25 cellular contexts compared by ENCODE assay signal in the genomic region with DNA sequence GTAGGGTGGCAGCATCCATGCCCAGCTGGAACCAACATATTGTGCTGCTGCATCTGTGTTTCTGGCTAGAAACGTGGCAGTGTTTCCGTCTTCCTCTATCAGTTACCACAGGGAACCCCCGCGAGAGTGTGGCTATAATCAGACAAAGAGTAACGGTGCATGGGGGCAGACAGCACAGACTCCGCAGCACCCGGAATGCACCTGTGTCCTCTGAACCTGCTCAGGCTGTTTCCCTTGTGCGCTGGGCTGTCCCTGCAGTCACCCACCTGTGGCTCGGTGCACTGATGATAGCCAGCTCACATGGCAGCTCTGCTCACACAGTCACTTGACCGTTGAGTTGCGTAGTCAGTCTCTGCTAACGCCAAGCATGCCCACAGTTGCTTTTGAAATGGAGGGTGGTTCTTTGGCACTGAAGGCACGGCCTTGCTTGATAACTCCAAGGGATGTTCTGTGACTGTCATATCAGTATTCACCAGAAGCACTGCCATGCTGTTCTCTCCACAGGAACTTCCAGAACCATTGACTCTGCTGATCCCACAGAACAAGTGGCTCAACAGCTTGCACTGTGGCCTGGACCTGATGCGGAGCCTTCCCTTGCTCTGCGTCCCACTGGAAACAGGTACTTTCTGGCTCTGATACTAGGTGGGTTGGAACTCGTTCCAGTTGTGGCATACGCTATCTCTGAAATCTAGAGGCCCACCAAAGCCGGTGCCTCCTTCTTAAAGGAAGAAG. TPM values are rescaled to one million over a fixed set of nuclear protein-coding genes. Genes with fewer than 3 reads are reported as not detected.
DNase-seq lines count a peak whose midpoint lies in the region; ATAC-seq, FAIRE-seq and TF ChIP-seq lines count a peak whose summit lies in the region.
"Had no signal": no experiment of that assay in that cellular context is flagged by ENCODE, and none has a peak within 500 bp of the region (broad histone marks: within the 10 kb centered on the region; RNA-seq: fewer than 3 reads in every experiment).

No MANE protein-coding gene starts in this region.

- peaks cover 8% of the 10 kb centered on the region for H3K9me3 ChIP-seq in astrocyte (ENCODE audit: insufficient read depth, low read depth, low read length)
- H3K9me3 ChIP-seq: A549, adrenal gland, upper lobe of right lung had no signal

- H3K27ac ChIP-seq in GM23338 (ENCODE audit: low read depth) (no peak overlapping the region), astrocyte (ENCODE audit: low read depth, low read length) (no peak overlapping the region)
- H3K27ac ChIP-seq: adrenal gland, C4-2B, GM23248, upper lobe of right lung had no signal

- no peaks in the 10 kb centered on the region for H3K4me1 ChIP-seq in GM23338 (ENCODE audit: insufficient read depth)
- H3K4me1 ChIP-seq in astrocyte (ENCODE audit: insufficient read depth, low read length), result no peaks in the 10 kb centered on the region
- H3K4me1 ChIP-seq: A549, adrenal gland, upper lobe of right lung had no signal

- no peaks in the 10 kb centered on the region for H3K36me3 ChIP-seq in GM23338 (ENCODE audit: insufficient read depth)
- H3K36me3 ChIP-seq in astrocyte (ENCODE audit: insufficient read depth, low read length), result no peaks in the 10 kb centered on the region
- H3K36me3 ChIP-seq: adrenal gland, upper lobe of right lung had no signal

- DNase-seq in activated CD8-positive, alpha-beta memory T cell treated with anti-CD3 and anti-CD28 coated beads, Interleukin-2, amount 10 ng/mL, durations not matched to agents 7 days and 5 days, result no peak
- no peak for DNase-seq in activated CD8-positive, alpha-beta memory T cell treated with anti-CD3 and anti-CD28 coated beads for 24 hours
- DNase-seq in GM23338 (ENCODE audit: low spot score) (no peak), astrocyte (ENCODE audit: low read depth) (no peak), osteocyte (ENCODE audit: extremely low spot score, unreplicated experiment) (peak; percentile 71), NCI-H2081 (lab: John Stamatoyannopoulos, UW) (no peak), natural killer cell (no peak)
- DNase-seq: adrenal gland; DMS53; foreskin fibroblast; GM23248; kidney; NCI-H524 treated with DMSO at 0.1 percent for 48 hours; stimulated activated CD4-positive, alpha-beta T cell treated with anti-CD3 and anti-CD28 coated beads, Interleukin-1b, Interleukin-23, amount 100 ng/mL, for 48 hours; upper lobe of right lung had no signal

- H3K4me3 ChIP-seq in GM23338 (no peak overlapping the region), astrocyte (ENCODE audit: insufficient read depth, low read depth, low read length) (no peak overlapping the region)
- H3K4me3 ChIP-seq: A549, adrenal gland, GM23248, lung, upper lobe of right lung had no signal

- H4K20me1 ChIP-seq in GM23338 (replicated peaks; ENCODE audit: insufficient read depth) (no peaks in the 10 kb centered on the region), astrocyte (ENCODE audit: insufficient read depth, low read length) (no peaks in the 10 kb centered on the region)

- peak overlapping the region; percentile 31 for H3K27ac Mint-ChIP-seq in activated CD8-positive, alpha-beta memory T cell treated with anti-CD3 and anti-CD28 coated beads, Interleukin-2, amount 10 ng/mL, durations not matched to agents 7 days and 5 days
- H3K27ac Mint-ChIP-seq in GM23338 (no peak overlapping the region), astrocyte (ENCODE audit: unreplicated experiment) (peak overlapping the region; percentile 36), osteocyte (ENCODE audit: unreplicated experiment) (no peak overlapping the region), natural killer cell (no peak overlapping the region)
- H3K27ac Mint-ChIP-seq: activated T-helper 17 cell treated with anti-CD3 and anti-CD28 coated beads, Interleukin-2, amount 50 U/mL, for 72 hours; stimulated activated naive CD8-positive, alpha-beta T cell treated with anti-CD3 and anti-CD28 coated beads, Interleukin-15, Interleukin-2, amounts not matched to agents 100 ng/mL and 50 ng/mL, for 24 hours; WTC11 had no signal

- peaks cover 5% of the 10 kb centered on the region for H3K4me1 Mint-ChIP-seq in activated CD8-positive, alpha-beta memory T cell treated with anti-CD3 and anti-CD28 coated beads, Interleukin-2, amount 10 ng/mL, durations not matched to agents 7 days and 5 days
- H3K4me1 Mint-ChIP-seq in GM23338, result no peaks in the 10 kb centered on the region
- H3K4me1 Mint-ChIP-seq in astrocyte (ENCODE audit: low read depth, unreplicated experiment), result no peaks in the 10 kb centered on the region
- no peaks in the 10 kb centered on the region for H3K4me1 Mint-ChIP-seq in osteocyte (ENCODE audit: unreplicated experiment)
- no peaks in the 10 kb centered on the region for H3K4me1 Mint-ChIP-seq in natural killer cell
- H3K4me1 Mint-ChIP-seq: activated T-helper 17 cell treated with anti-CD3 and anti-CD28 coated beads, Interleukin-2, amount 50 U/mL, for 72 hours; WTC11 had no signal

- no peaks in the 10 kb centered on the region for H3K36me3 Mint-ChIP-seq in activated CD8-positive, alpha-beta memory T cell treated with anti-CD3 and anti-CD28 coated beads, Interleukin-2, amount 10 ng/mL, durations not matched to agents 7 days and 5 days
- H3K36me3 Mint-ChIP-seq in GM23338 (ENCODE audit: low read depth), result no peaks in the 10 kb centered on the region
- H3K36me3 Mint-ChIP-seq in astrocyte (ENCODE audit: low read depth, unreplicated experiment), result peaks cover 1% of the 10 kb centered on the region
- H3K36me3 Mint-ChIP-seq in osteocyte (ENCODE audit: unreplicated experiment), result no peaks in the 10 kb centered on the region
- H3K36me3 Mint-ChIP-seq in natural killer cell, result no peaks in the 10 kb centered on the region

- H3K27me3 ChIP-seq in GM23338 (ENCODE audit: insufficient read depth) (no peaks in the 10 kb centered on the region), astrocyte (ENCODE audit: insufficient read depth, low read length) (peaks cover 2% of the 10 kb centered on the region)
- H3K27me3 ChIP-seq: adrenal gland, upper lobe of right lung had no signal

- CTCF ChIA-PET in activated CD8-positive, alpha-beta memory T cell treated with anti-CD3 and anti-CD28 coated beads, Interleukin-2, amount 10 ng/mL, durations not matched to agents 7 days and 5 days (lab: Charles Lee), result no interaction called here

- H3K4me3 Mint-ChIP-seq in activated CD8-positive, alpha-beta memory T cell treated with anti-CD3 and anti-CD28 coated beads, Interleukin-2, amount 10 ng/mL, durations not matched to agents 7 days and 5 days, result no peak overlapping the region
- H3K4me3 Mint-ChIP-seq in GM23338, result no peak overlapping the region
- H3K4me3 Mint-ChIP-seq in astrocyte (ENCODE audit: unreplicated experiment), result no peak overlapping the region
- H3K4me3 Mint-ChIP-seq in osteocyte (ENCODE audit: unreplicated experiment), result no peak overlapping the region
- no peak overlapping the region for H3K4me3 Mint-ChIP-seq in natural killer cell
- H3K4me3 Mint-ChIP-seq: activated T-helper 17 cell treated with anti-CD3 and anti-CD28 coated beads, Interleukin-2, amount 50 U/mL, for 72 hours; stimulated activated naive CD8-positive, alpha-beta T cell treated with anti-CD3 and anti-CD28 coated beads, Interleukin-15, Interleukin-2, amounts not matched to agents 100 ng/mL and 50 ng/mL, for 24 hours; WTC11 had no signal

- no peaks in the 10 kb centered on the region for H3K9me3 Mint-ChIP-seq in activated CD8-positive, alpha-beta memory T cell treated with anti-CD3 and anti-CD28 coated beads, Interleukin-2, amount 10 ng/mL, durations not matched to agents 7 days and 5 days (ENCODE audit: low read depth)
- H3K9me3 Mint-ChIP-seq in GM23338 (no peaks in the 10 kb centered on the region; the same call in 2 of the 3 replicates), astrocyte (ENCODE audit: unreplicated experiment) (peaks cover 9% of the 10 kb centered on the region), osteocyte (ENCODE audit: unreplicated experiment) (no peaks in the 10 kb centered on the region), natural killer cell (no peaks in the 10 kb centered on the region)
- H3K9me3 Mint-ChIP-seq: activated T-helper 17 cell treated with anti-CD3 and anti-CD28 coated beads, Interleukin-2, amount 50 U/mL, for 72 hours; stimulated activated naive CD8-positive, alpha-beta T cell treated with anti-CD3 and anti-CD28 coated beads, Interleukin-15, Interleukin-2, amounts not matched to agents 100 ng/mL and 50 ng/mL, for 24 hours; WTC11 had no signal

- intact Hi-C loops in natural killer cell (cut with micrococcal nuclease), result no loop called here

- peaks cover 10% of the 10 kb centered on the region for H3K27me3 Mint-ChIP-seq in activated CD8-positive, alpha-beta memory T cell treated with anti-CD3 and anti-CD28 coated beads, Interleukin-2, amount 10 ng/mL, durations not matched to agents 7 days and 5 days
- peaks cover 10% of the 10 kb centered on the region for H3K27me3 Mint-ChIP-seq in GM23338 (ENCODE audit: insufficient read depth, low read depth, poor library complexity)
- H3K27me3 Mint-ChIP-seq in astrocyte (ENCODE audit: low read depth, unreplicated experiment), result peaks cover 25% of the 10 kb centered on the region
- peaks cover 12% of the 10 kb centered on the region for H3K27me3 Mint-ChIP-seq in osteocyte (ENCODE audit: unreplicated experiment)
- no peaks in the 10 kb centered on the region for H3K27me3 Mint-ChIP-seq in natural killer cell (ENCODE audit: low read depth in 2 of 2)
- H3K27me3 Mint-ChIP-seq: activated T-helper 17 cell treated with anti-CD3 and anti-CD28 coated beads, Interleukin-2, amount 50 U/mL, for 72 hours had no signal

- H3F3A ChIP-seq in GM23338 (replicated peaks; ENCODE audit: low read depth), result peaks cover 18% of the 10 kb centered on the region

- H3K4me2 ChIP-seq in GM23338 (no peak overlapping the region), astrocyte (ENCODE audit: low read length) (no peak overlapping the region)
- H3K4me2 ChIP-seq: A549 had no signal

- H3K9me2 ChIP-seq in GM23338 (ENCODE audit: insufficient read depth), result peaks cover 12% of the 10 kb centered on the region; the same call in 1 of the 2 replicates

- no peak for TF ChIP-seq CTCF in GM23338 (conservative IDR thresholded peaks at IDR 0.05; ENCODE audit: low read depth in 2 of 2)
- no peak for TF ChIP-seq CTCF in astrocyte (IDR thresholded peaks at IDR 0.05; ENCODE audit: insufficient read depth, low read depth, low read length)
- no peak for TF ChIP-seq CTCF in osteocyte (IDR thresholded peaks at IDR 0.05)
- no peak for TF ChIP-seq CTCF in natural killer cell (IDR thresholded peaks at IDR 0.05)

- no peak for FAIRE-seq in astrocyte (lab: Jason Lieb, UNC)
- FAIRE-seq: A549, GM18507, HTR-8/SVneo, kidney had no signal

- peak overlapping the region; percentile 63; the same call in 1 of the 2 replicates for H2AFZ ChIP-seq in GM23338
- no peak overlapping the region for H2AFZ ChIP-seq in astrocyte (ENCODE audit: low read depth, low read length)
- H2AFZ ChIP-seq: GM23248 had no signal

- H3K79me2 ChIP-seq in GM23338 (replicated peaks; ENCODE audit: insufficient read depth) (no peaks in the 10 kb centered on the region), astrocyte (ENCODE audit: insufficient read depth, low read length) (no peaks in the 10 kb centered on the region)

- no peak overlapping the region for H3K9ac ChIP-seq in astrocyte (ENCODE audit: low read length)
- H3K9ac ChIP-seq: GM23248 had no signal

- no peak for ATAC-seq in activated CD8-positive, alpha-beta memory T cell treated with anti-CD3 and anti-CD28 coated beads, Interleukin-2, amount 10 ng/mL, durations not matched to agents 7 days and 5 days
- ATAC-seq in GM23338 (no peak), GM19324 (IDR thresholded peaks at IDR 0.05; ENCODE audit: low FRiP score, unreplicated experiment) (no peak), natural killer cell (no peak)
- ATAC-seq: A549; activated T-helper 17 cell treated with anti-CD3 and anti-CD28 coated beads, Interleukin-2, amount 50 U/mL, for 72 hours; Right ventricle myocardium inferior; upper lobe of right lung; WTC11 had no signal

RNA-seq across cellular contexts. Expression of gene PCBP3, which starts 11.2 kb away (rescaled TPM):
- 1 to 10 TPM; 1.3 to 2.2 TPM for total RNA-seq in activated CD8-positive, alpha-beta memory T cell treated with anti-CD3 and anti-CD28 coated beads, Interleukin-2, amount 10 ng/mL, durations not matched to agents 7 days and 5 days
- 7.8 and 9.1 TPM in 2 replicates for total RNA-seq in GM23338 (2014; rRNA removed; shearing (Covaris generic))
- 6.5 and 7.1 TPM in 2 replicates for polyA plus RNA-seq in GM23338 (2016; fragmentation: Nextera tagmentation; extraction: Ambion mirVana)
- 1.8 and 2.5 TPM in 2 replicates for total RNA-seq in astrocyte
- total RNA-seq in osteocyte, result 7.6 and 9.0 TPM in 2 replicates
- total RNA-seq in natural killer cell, result 1 to 10 TPM in 1 of 3 donors, under 1 TPM in 2; 0.50 to 3.0 (median 0.52) TPM

Comparison
In these comparisons a context has a peak if more than half of its experiments do, and no peak if none do; other contexts are left out.
1. H3K27ac Mint-ChIP-seq: peak in activated CD8-positive, alpha-beta memory T cell treated with anti-CD3 and anti-CD28 coated beads, Interleukin-2, amount 10 ng/mL, durations not matched to agents 7 days and 5 days (single experiment) and astrocyte (single experiment); none in GM23338 (single experiment), osteocyte (single experiment) and natural killer cell (0 of 2).